Comparison of ENCODE assay signal across 10 cellular contexts in the genomic region with DNA sequence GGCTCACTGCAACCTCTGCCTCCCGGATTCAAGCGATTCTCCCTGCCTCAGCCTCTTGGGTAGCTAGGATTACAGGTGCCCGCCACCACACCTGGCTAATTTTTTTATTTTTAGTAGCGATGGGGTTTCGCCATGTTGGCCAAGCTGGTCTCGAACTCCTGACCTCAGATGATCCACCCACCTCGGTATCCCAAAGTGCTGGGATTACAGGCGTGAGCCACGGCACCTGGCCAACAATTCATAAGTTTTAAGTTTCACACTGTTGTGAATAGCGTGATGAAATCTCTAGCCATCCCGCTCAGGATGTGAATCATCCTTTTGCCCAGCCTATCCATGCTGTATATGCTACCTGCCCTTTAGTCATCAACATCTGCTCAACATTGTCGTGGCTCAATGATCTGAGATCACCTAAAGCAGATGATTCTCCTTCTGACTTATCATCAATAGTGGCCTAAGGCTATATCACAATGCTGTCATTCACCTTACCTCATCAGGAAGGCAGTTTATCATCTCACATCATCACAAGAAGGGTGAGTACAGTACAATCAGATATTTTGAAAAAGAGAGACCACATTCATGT. TPM values are rescaled to one million over a fixed set of nuclear protein-coding genes. Genes with fewer than 3 reads are reported as not detected.
A peak's percentile ranks its signal among the peaks of the same experiment; 100 is the strongest.
DNase-seq lines count a peak whose midpoint lies in the region; ATAC-seq and TF ChIP-seq lines count a peak whose summit lies in the region.
"Had no signal": no experiment of that assay in that cellular context is flagged by ENCODE, and none has a peak within 500 bp of the region (broad histone marks: within the 10 kb centered on the region; RNA-seq: fewer than 3 reads in every experiment).

No MANE protein-coding gene starts in this region.

- no peaks in the 10 kb centered on the region for H3K27me3 ChIP-seq in testis
- H3K27me3 ChIP-seq: suprapubic skin had no signal

- no peak overlapping the region for H3K27ac ChIP-seq in testis
- H3K27ac ChIP-seq: suprapubic skin had no signal

- H3K9me3 ChIP-seq in testis: no peaks in the 10 kb centered on the region
- H3K9me3 ChIP-seq: suprapubic skin had no signal

- peaks cover 29% of the 10 kb centered on the region for H3K36me3 Mint-ChIP-seq in activated CD4-positive, alpha-beta T cell treated with anti-CD3 and anti-CD28 coated beads, Interleukin-2, amount 10 ng/mL, durations not matched to agents 7 days and 5 days (ENCODE audit: low read depth)

- H3K27me3 Mint-ChIP-seq in activated CD4-positive, alpha-beta T cell treated with anti-CD3 and anti-CD28 coated beads, Interleukin-2, amount 10 ng/mL, durations not matched to agents 7 days and 5 days: no peaks in the 10 kb centered on the region

- H3K4me3 ChIP-seq in AG10803 (ENCODE audit: low read length): no peak overlapping the region
- H3K4me3 ChIP-seq in fibroblast of villous mesenchyme (ENCODE audit: low read depth, low read length): no peak overlapping the region
- no peak overlapping the region for H3K4me3 ChIP-seq in testis
- H3K4me3 ChIP-seq: suprapubic skin had no signal

- intact Hi-C loops in testis (cut with DNase I; ENCODE audit: low total_unique reads): no loop called here

- H3K9me3 Mint-ChIP-seq in activated CD4-positive, alpha-beta T cell treated with anti-CD3 and anti-CD28 coated beads, Interleukin-2, amount 10 ng/mL, durations not matched to agents 7 days and 5 days: no peaks in the 10 kb centered on the region

- no peaks in the 10 kb centered on the region for H3K36me3 ChIP-seq in testis (ENCODE audit: low read depth, missing control alignments)

- no peak for ATAC-seq in GM19023 (IDR thresholded peaks at IDR 0.05; ENCODE audit: unreplicated experiment)

- no peak for TF ChIP-seq POLR2A in testis (IDR thresholded peaks at IDR 0.05)

- POLR2A ChIA-PET in activated CD4-positive, alpha-beta T cell treated with anti-CD3 and anti-CD28 coated beads, Interleukin-2, amount 10 ng/mL, durations not matched to agents 7 days and 5 days (lab: Charles Lee): no interaction called here

- CTCF ChIA-PET in activated CD4-positive, alpha-beta T cell treated with anti-CD3 and anti-CD28 coated beads, Interleukin-2, amount 10 ng/mL, durations not matched to agents 7 days and 5 days (lab: Charles Lee): interaction anchor here (0.8 to 4.0 kb wide), 4 partner anchors 14 to 60 kb away, joined by 3 to 23 read pairs (median 4); partner anchors contain the start of gene KLHDC9

- H3K4me3 Mint-ChIP-seq in activated CD4-positive, alpha-beta T cell treated with anti-CD3 and anti-CD28 coated beads, Interleukin-2, amount 10 ng/mL, durations not matched to agents 7 days and 5 days: peak overlapping the region; percentile 13

- peaks cover 41% of the 10 kb centered on the region for H3K4me1 ChIP-seq in testis

- peak overlapping the region; percentile 20 for H3K27ac Mint-ChIP-seq in activated CD4-positive, alpha-beta T cell treated with anti-CD3 and anti-CD28 coated beads, Interleukin-2, amount 10 ng/mL, durations not matched to agents 7 days and 5 days

- WGBS in testis, 2 donors: 92 to 95% methylated on average over 12 of the region's 12 CpGs

- peaks cover 73% of the 10 kb centered on the region for H3K4me1 Mint-ChIP-seq in activated CD4-positive, alpha-beta T cell treated with anti-CD3 and anti-CD28 coated beads, Interleukin-2, amount 10 ng/mL, durations not matched to agents 7 days and 5 days

- DNase-seq in AG10803 (ENCODE audit: low read depth): peak; percentile 65
- DNase-seq in HPDE6-E6E7 (ENCODE audit: extremely low spot score): peak; percentile 78
- DNase-seq in activated CD4-positive, alpha-beta T cell treated with anti-CD3 and anti-CD28 coated beads, Interleukin-2, amount 10 ng/mL, durations not matched to agents 7 days and 5 days: no peak
- peak; percentile 91 for DNase-seq in fibroblast of villous mesenchyme (ENCODE audit: low read depth)
- DNase-seq in DMS153 treated with DMSO at 0.1 percent for 48 hours (lab: John Stamatoyannopoulos, UW; ENCODE audit: unreplicated experiment): no peak
- no peak for DNase-seq in testis
- DNase-seq in NCI-H2029 (lab: John Stamatoyannopoulos, UW): no peak

- no peak for TF ChIP-seq CTCF in AG10803 (conservative IDR thresholded peaks at IDR 0.05; ENCODE audit: low read length)
- no peak for TF ChIP-seq CTCF in fibroblast of villous mesenchyme (IDR thresholded peaks at IDR 0.05; ENCODE audit: insufficient read depth, low read depth, low read length)
- TF ChIP-seq CTCF in testis (IDR thresholded peaks at IDR 0.05): no peak

RNA-seq across cellular contexts. Expression of gene PFDN2, which starts 2.6 kb away (rescaled TPM):
- 10 to 100 TPM; 46.0 to 56.0 TPM for total RNA-seq in activated CD4-positive, alpha-beta T cell treated with anti-CD3 and anti-CD28 coated beads, Interleukin-2, amount 10 ng/mL, durations not matched to agents 7 days and 5 days
- 25.9 and 26.1 TPM in 2 replicates for total RNA-seq in fibroblast of villous mesenchyme
- 10 to 100 TPM; 76.8 to 88.6 TPM for total RNA-seq in testis
- polyA plus RNA-seq in testis (ENCODE audit: insufficient read depth, low read depth, low replicate concordance): 96.3 TPM

RNA-seq across cellular contexts. Expression of gene NIT1, which starts 2.7 kb away (rescaled TPM):
- total RNA-seq in activated CD4-positive, alpha-beta T cell treated with anti-CD3 and anti-CD28 coated beads, Interleukin-2, amount 10 ng/mL, durations not matched to agents 7 days and 5 days: 10 to 100 TPM; 37.7 to 39.0 TPM
- total RNA-seq in fibroblast of villous mesenchyme (23.2 and 26.8 TPM in 2 replicates), testis (10 to 100 TPM; 44.8 to 51.1 TPM)
- polyA plus RNA-seq in testis (ENCODE audit: insufficient read depth, low read depth, low replicate concordance): 51.1 TPM

RNA-seq across cellular contexts. Expression of gene KLHDC9, which starts 17.1 kb away (rescaled TPM):
- total RNA-seq in activated CD4-positive, alpha-beta T cell treated with anti-CD3 and anti-CD28 coated beads, Interleukin-2, amount 10 ng/mL, durations not matched to agents 7 days and 5 days: under 1 TPM in 1 of 2 experiments, not detected in 1; 0.30 TPM
- total RNA-seq in fibroblast of villous mesenchyme: 1.9 and 2.2 TPM in 2 replicates
- 10 to 100 TPM; 55.8 to 57.2 TPM for total RNA-seq in testis
- 144 TPM for polyA plus RNA-seq in testis (ENCODE audit: insufficient read depth, low read depth, low replicate concordance)

RNA-seq across cellular contexts. Expression of gene DEDD, which starts 17.2 kb away (rescaled TPM):
- 10 to 100 TPM; 39.8 to 43.1 TPM for total RNA-seq in activated CD4-positive, alpha-beta T cell treated with anti-CD3 and anti-CD28 coated beads, Interleukin-2, amount 10 ng/mL, durations not matched to agents 7 days and 5 days
- total RNA-seq in fibroblast of villous mesenchyme: 22.5 and 27.6 TPM in 2 replicates
- 10 to 100 TPM; 53.8 to 54.0 TPM for total RNA-seq in testis
- 92.7 TPM for polyA plus RNA-seq in testis (ENCODE audit: insufficient read depth, low read depth, low replicate concordance)

RNA-seq across cellular contexts. Expression of gene NECTIN4, which starts 25.9 kb away (rescaled TPM):
- total RNA-seq in activated CD4-positive, alpha-beta T cell treated with anti-CD3 and anti-CD28 coated beads, Interleukin-2, amount 10 ng/mL, durations not matched to agents 7 days and 5 days: under 1 TPM in 1 of 2 experiments, not detected in 1; 0.15 TPM
- total RNA-seq in fibroblast of villous mesenchyme (0.32 and 2.6 TPM in 2 replicates), testis (1 to 10 TPM in 1 of 2 donors, under 1 TPM in 1; 0.63 to 1.2 TPM)
- polyA plus RNA-seq in testis (ENCODE audit: insufficient read depth, low read depth, low replicate concordance): 1.3 TPM
- total RNA-seq: cardiac septum had no signal

Comparison
In these comparisons a context has a peak if more than half of its experiments do, and no peak if none do; other contexts are left out.
1. DNase-seq: peak in AG10803 (single experiment), HPDE6-E6E7 (single experiment) and fibroblast of villous mesenchyme (single experiment); none in activated CD4-positive, alpha-beta T cell treated with anti-CD3 and anti-CD28 coated beads, Interleukin-2, amount 10 ng/mL, durations not matched to agents 7 days and 5 days (single experiment), DMS153 treated with DMSO at 0.1 percent for 48 hours (single experiment), testis (single experiment) and NCI-H2029 (single experiment).
2. RNA of gene KLHDC9, which starts 17.1 kb away (total RNA-seq): 55.8 to 57.2 TPM in testis; 1.9 to 2.2 TPM in fibroblast of villous mesenchyme and 0.30 TPM in activated CD4-positive, alpha-beta T cell treated with anti-CD3 and anti-CD28 coated beads, Interleukin-2, amount 10 ng/mL, durations not matched to agents 7 days and 5 days; every median in the first group is over 10 times any median in the second.